ENCODE assay signal across 8 cellular contexts in genomic region chr19:58406818-58407657, GRCh38. TPM values are rescaled to one million over a fixed set of nuclear protein-coding genes. Genes with fewer than 3 reads are reported as not detected.
A peak's percentile ranks its signal among the peaks of the same experiment; 100 is the strongest.
DNase-seq lines count a peak whose midpoint lies in the region; ATAC-seq and TF ChIP-seq lines count a peak whose summit lies in the region.

No MANE protein-coding gene starts in this region.

- 66 to 84% (median 72%) methylated on average over 10 of the region's 10 CpGs for WGBS in heart left ventricle, 4 donors

- H3K4me3 ChIP-seq in heart left ventricle = peak overlapping the region in 10 of 12 donors; percentile 65 to 99 (median 88)
- peak overlapping the region; percentile 80 to 93 for H3K4me3 ChIP-seq in uterus

- H3K9me3 ChIP-seq in heart left ventricle (no peaks in the 10 kb centered on the region), uterus (no peaks in the 10 kb centered on the region)

- H3K4me1 ChIP-seq in heart left ventricle (peaks cover 0 to 28% (median 23%) of the 10 kb centered on the region in 12 donors), uterus (peaks cover 0 to 12% of the 10 kb centered on the region in 2 donors)

- no peaks in the 10 kb centered on the region for H3K9me3 Mint-ChIP-seq in activated CD8-positive, alpha-beta T cell treated with anti-CD3 and anti-CD28 coated beads, Interleukin-2, amount 10 ng/mL, durations not matched to agents 7 days and 5 days (ENCODE audit: insufficient read depth)
- H3K9me3 Mint-ChIP-seq in immature natural killer cell = no peaks in the 10 kb centered on the region

- peak overlapping the region; percentile 95 for H3K27ac Mint-ChIP-seq in activated CD8-positive, alpha-beta T cell treated with anti-CD3 and anti-CD28 coated beads, Interleukin-2, amount 10 ng/mL, durations not matched to agents 7 days and 5 days
- H3K27ac Mint-ChIP-seq in immature natural killer cell = peak overlapping the region; percentile 88 to 99 (median 93)

- peaks cover 10% of the 10 kb centered on the region for H3K36me3 Mint-ChIP-seq in activated CD8-positive, alpha-beta T cell treated with anti-CD3 and anti-CD28 coated beads, Interleukin-2, amount 10 ng/mL, durations not matched to agents 7 days and 5 days (ENCODE audit: low read depth)
- H3K36me3 Mint-ChIP-seq in immature natural killer cell = no peaks in the 10 kb centered on the region

- peaks cover 42% of the 10 kb centered on the region for H3K4me1 Mint-ChIP-seq in activated CD8-positive, alpha-beta T cell treated with anti-CD3 and anti-CD28 coated beads, Interleukin-2, amount 10 ng/mL, durations not matched to agents 7 days and 5 days (ENCODE audit: low read depth)
- peaks cover 28 to 35% of the 10 kb centered on the region in 2 donors for H3K4me1 Mint-ChIP-seq in immature natural killer cell

- H3K27me3 ChIP-seq in heart left ventricle (no peaks in the 10 kb centered on the region), uterus (no peaks in the 10 kb centered on the region)

- intact Hi-C loops in heart left ventricle (cut with DNase I) = no loop called here
- intact Hi-C loops in Right ventricle myocardium inferior (cut with DNase I) = no loop called here
- intact Hi-C loops in uterus (cut with DNase I; ENCODE audit: low total_unique reads) = no loop called here

- H3K27me3 Mint-ChIP-seq in activated CD8-positive, alpha-beta T cell treated with anti-CD3 and anti-CD28 coated beads, Interleukin-2, amount 10 ng/mL, durations not matched to agents 7 days and 5 days (ENCODE audit: low read depth) = no peaks in the 10 kb centered on the region
- H3K27me3 Mint-ChIP-seq in immature natural killer cell (ENCODE audit: low read depth in 3 of 3) = peaks cover 3 to 6% (median 4%) of the 10 kb centered on the region in 3 donors

- H3K36me3 ChIP-seq in heart left ventricle (peaks cover 0 to 8% (median 0%) of the 10 kb centered on the region in 9 donors), uterus (no peaks in the 10 kb centered on the region)

- ATAC-seq in heart left ventricle (no peak), Right ventricle myocardium inferior (no peak)
- no peak for ATAC-seq in activated CD8-positive, alpha-beta T cell treated with anti-CD3 and anti-CD28 coated beads, Interleukin-2, amount 10 ng/mL, durations not matched to agents 7 days and 5 days

- peak overlapping the region; percentile 96 for H3K4me3 Mint-ChIP-seq in activated CD8-positive, alpha-beta T cell treated with anti-CD3 and anti-CD28 coated beads, Interleukin-2, amount 10 ng/mL, durations not matched to agents 7 days and 5 days
- H3K4me3 Mint-ChIP-seq in immature natural killer cell = peak overlapping the region; percentile 87 to 97 (median 94)

- POLR2A ChIA-PET in activated CD8-positive, alpha-beta T cell treated with anti-CD3 and anti-CD28 coated beads, Interleukin-2, amount 10 ng/mL, durations not matched to agents 7 days and 5 days (lab: Charles Lee) = interaction anchor here (0.7 kb wide), 1 partner anchor 20 kb away, joined by 3 read pairs; the partner anchor contains the start of gene RPS5

- no peak for DNase-seq in heart left ventricle
- no peak for DNase-seq in Right ventricle myocardium inferior (ENCODE audit: missing footprints)
- no peak for DNase-seq in activated CD8-positive, alpha-beta T cell treated with anti-CD3 and anti-CD28 coated beads, Interleukin-2, amount 10 ng/mL, durations not matched to agents 7 days and 5 days
- DNase-seq in immature natural killer cell = no peak
- DNase-seq in uterus = no peak
- no peak for DNase-seq in iPS-NIHi11 (ENCODE audit: low spot score)
- DNase-seq in NCI-H2029 (lab: John Stamatoyannopoulos, UW) = no peak
- no peak for DNase-seq in cerebellar nuclear complex (lab: John Stamatoyannopoulos, UW)

- H3K27ac ChIP-seq in heart left ventricle (peak overlapping the region in 9 of 12 donors; percentile 89 to 97 (median 93)), uterus (no peak overlapping the region)

- no peak for TF ChIP-seq POLR2A in heart left ventricle (IDR thresholded peaks at IDR 0.05)
- no peak for TF ChIP-seq POLR2A in uterus (IDR thresholded peaks at IDR 0.05)

- CTCF ChIA-PET in activated CD8-positive, alpha-beta T cell treated with anti-CD3 and anti-CD28 coated beads, Interleukin-2, amount 10 ng/mL, durations not matched to agents 7 days and 5 days (lab: Charles Lee) = interaction anchor here (1.1 kb wide), 2 partner anchors 80 to 113 kb away, joined by 3 read pairs; partner anchors contain the start of genes ZBTB45 and ZSCAN22

- TF ChIP-seq CTCF in heart left ventricle (IDR thresholded peaks at IDR 0.05) = peak in 6 of 12 donors; percentile 11 to 28 (median 18)
- no peak for TF ChIP-seq CTCF in uterus (IDR thresholded peaks at IDR 0.05)

RNA-seq across cellular contexts. Expression of gene ZNF584, which starts 1.4 kb away (rescaled TPM):
- total RNA-seq in heart left ventricle (10 to 100 TPM; 12.7 to 21.6 (median 16.9) TPM), Right ventricle myocardium inferior (15.8 TPM), uterus (10 to 100 TPM in 2 of 4 donors, 1 to 10 TPM in 2; 1.5 to 26.6 (median 16.4) TPM)
- polyA plus RNA-seq in heart left ventricle (10 to 100 TPM in 1 of 2 donors, 1 to 10 TPM in 1; 6.1 to 31.4 TPM), immature natural killer cell (10 to 100 TPM in 1 of 3 donors, 1 to 10 TPM in 2; 3.4 to 12.2 (median 4.4) TPM)
- 10 to 100 TPM in 1 of 2 experiments, 1 to 10 TPM in 1; 9.4 to 11.5 TPM for total RNA-seq in activated CD8-positive, alpha-beta T cell treated with anti-CD3 and anti-CD28 coated beads, Interleukin-2, amount 10 ng/mL, durations not matched to agents 7 days and 5 days

RNA-seq across cellular contexts. Expression of gene RNF225, which starts 11.6 kb away (rescaled TPM):
- total RNA-seq in heart left ventricle = not detected
- not detected for polyA plus RNA-seq in heart left ventricle
- total RNA-seq in Right ventricle myocardium inferior = not detected
- total RNA-seq in activated CD8-positive, alpha-beta T cell treated with anti-CD3 and anti-CD28 coated beads, Interleukin-2, amount 10 ng/mL, durations not matched to agents 7 days and 5 days = under 1 TPM; 0.84 to 0.99 TPM
- not detected for polyA plus RNA-seq in immature natural killer cell
- not detected for total RNA-seq in uterus

RNA-seq across cellular contexts. Expression of gene RPS5, which starts 20.0 kb away (rescaled TPM):
- 100 to 1,000 TPM; 346 to 753 (median 485) TPM for total RNA-seq in heart left ventricle
- polyA plus RNA-seq in heart left ventricle = 1,000 to 10,000 TPM in 1 of 2 donors, 100 to 1,000 TPM in 1; 417 to 1,718 TPM
- total RNA-seq in Right ventricle myocardium inferior = 551 TPM
- 1,000 to 10,000 TPM; 1,111 to 1,173 TPM for total RNA-seq in activated CD8-positive, alpha-beta T cell treated with anti-CD3 and anti-CD28 coated beads, Interleukin-2, amount 10 ng/mL, durations not matched to agents 7 days and 5 days
- polyA plus RNA-seq in immature natural killer cell = 1,000 to 10,000 TPM in 1 of 3 donors, 100 to 1,000 TPM in 2; 558 to 1,355 (median 731) TPM
- total RNA-seq in uterus = 1,000 to 10,000 TPM; 1,103 to 4,958 (median 2,770) TPM

RNA-seq across cellular contexts. Expression of gene ZNF837, which starts 26.2 kb away (rescaled TPM):
- under 1 TPM in 7 of 9 donors, not detected in 2; 0.17 to 0.75 (median 0.63) TPM for total RNA-seq in heart left ventricle
- under 1 TPM; 0.24 to 0.57 TPM for polyA plus RNA-seq in heart left ventricle
- 0.22 TPM for total RNA-seq in Right ventricle myocardium inferior
- total RNA-seq in activated CD8-positive, alpha-beta T cell treated with anti-CD3 and anti-CD28 coated beads, Interleukin-2, amount 10 ng/mL, durations not matched to agents 7 days and 5 days = 1 to 10 TPM; 1.3 to 1.5 TPM
- 1 to 10 TPM; 1.2 to 3.6 (median 1.4) TPM for polyA plus RNA-seq in immature natural killer cell
- total RNA-seq in uterus = 1 to 10 TPM in 3 of 4 donors, not detected in 1; 1.6 to 4.6 (median 2.8) TPM

RNA-seq across cellular contexts. Expression of gene ZNF132, which starts 32.9 kb away (rescaled TPM):
- total RNA-seq in heart left ventricle (1 to 10 TPM; 3.1 to 6.7 (median 5.2) TPM), Right ventricle myocardium inferior (5.1 TPM), uterus (10 to 100 TPM in 1 of 4 donors, 1 to 10 TPM in 3; 4.4 to 19.8 (median 7.6) TPM)
- polyA plus RNA-seq in heart left ventricle (1 to 10 TPM; 1.7 to 1.8 TPM), immature natural killer cell (1 to 10 TPM in 1 of 3 donors, under 1 TPM in 1, not detected in 1; 0.60 to 1.2 TPM)
- total RNA-seq in activated CD8-positive, alpha-beta T cell treated with anti-CD3 and anti-CD28 coated beads, Interleukin-2, amount 10 ng/mL, durations not matched to agents 7 days and 5 days = 1 to 10 TPM; 5.1 to 6.0 TPM

Comparison
In these comparisons a context has a peak if more than half of its experiments do, and no peak if none do; other contexts are left out.
1. H3K27ac ChIP-seq: peak in heart left ventricle (9 of 12); none in uterus (0 of 2).